ENCODE assay signal across 1 cellular context in the genomic region with DNA sequence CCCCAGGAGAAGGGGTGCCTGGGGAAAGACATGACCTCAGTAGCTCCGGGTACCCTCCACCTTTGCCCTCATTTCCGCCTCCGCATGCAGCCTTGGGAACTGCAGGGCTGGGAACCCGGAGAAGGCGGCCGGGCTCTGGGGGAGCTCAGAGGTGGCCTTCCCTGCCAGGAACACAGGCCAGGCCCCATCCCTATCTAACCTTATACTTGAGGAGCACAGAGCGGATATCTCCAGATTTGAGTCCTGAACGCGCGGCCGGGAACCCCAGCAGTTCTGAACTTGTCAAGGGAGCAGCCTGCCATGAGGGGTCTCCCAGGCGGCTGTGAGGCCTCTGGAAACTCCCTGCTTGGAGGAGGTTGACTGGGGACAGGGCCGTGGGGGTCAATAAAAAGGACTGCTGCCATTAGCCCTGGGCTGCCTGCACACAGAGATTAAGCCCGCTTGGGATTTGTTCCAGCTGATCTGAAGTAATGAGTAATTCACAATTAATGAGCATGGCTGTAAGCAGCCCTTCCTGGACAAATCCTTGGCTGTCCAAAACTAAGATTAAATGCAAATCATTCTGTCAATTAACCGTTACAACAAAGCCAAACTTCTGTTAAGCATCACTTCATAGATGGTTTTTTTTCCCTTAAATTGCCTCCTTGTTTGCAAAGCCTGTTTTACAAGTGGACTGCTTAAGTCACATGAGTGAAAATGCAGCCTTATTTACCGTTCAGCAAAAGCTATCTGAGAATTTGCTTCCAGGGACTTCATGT.
TF ChIP-seq lines count a peak whose summit lies in the region.

No MANE protein-coding gene starts in this region.

TF ChIP-seq in SK-N-SH, 30 proteins besides CTCF, POLR2A, EP300 and RAD21:
- no peak for TF ChIP-seq SMC3 (IDR thresholded peaks at IDR 0.05; ENCODE audit: low read depth, low read length)
- no peak for TF ChIP-seq MXI1 (IDR thresholded peaks at IDR 0.05; ENCODE audit: low read depth, low read length)
- no peak for TF ChIP-seq GATA2 (CRISPR knock-in tag; IDR thresholded peaks at IDR 0.05)
- no peak for TF ChIP-seq TEAD4 (IDR thresholded peaks at IDR 0.05; ENCODE audit: borderline replicate concordance, insufficient read depth)
- TF ChIP-seq NFIC (IDR thresholded peaks at IDR 0.05; ENCODE audit: borderline replicate concordance) = no peak
- no peak for TF ChIP-seq NRF1 (IDR thresholded peaks at IDR 0.05; ENCODE audit: low read depth, low read length)
- no peak for TF ChIP-seq RXRA (IDR thresholded peaks at IDR 0.05; ENCODE audit: borderline replicate concordance, low read depth)
